In genomic region chr5:151257731-151258715, GRCh38 we compare ENCODE assay signal across 7 cellular contexts. TPM values are rescaled to one million over a fixed set of nuclear protein-coding genes. Genes with fewer than 3 reads are reported as not detected.
DNase-seq lines count a peak whose midpoint lies in the region; ATAC-seq, FAIRE-seq and TF ChIP-seq lines count a peak whose summit lies in the region.

No MANE protein-coding gene starts in this region.

- no peak for TF ChIP-seq CTCF in MCF 10A (IDR thresholded peaks at IDR 0.05; ENCODE audit: unreplicated experiment)

- H3K4me1 ChIP-seq in thymus (ENCODE audit: control insufficient read depth, insufficient read depth, low read length) = no peaks in the 10 kb centered on the region

- H3K27ac ChIP-seq in thymus (ENCODE audit: low read depth) = peak overlapping the region; percentile 40

- FAIRE-seq in GM19239 (lab: Jason Lieb, UNC) = peak; percentile 94

- DNase-seq in GM19239 (ENCODE audit: insufficient read length, low spot score) (peak; percentile 36), MCF 10A (ENCODE audit: unreplicated experiment) (peak; percentile 88)
- no peak for DNase-seq in central memory CD4-positive, alpha-beta T cell
- no peak for DNase-seq in stimulated activated CD4-positive, alpha-beta T cell treated with anti-CD3 and anti-CD28 coated beads, Interleukin-1b, Interleukin-23, amount 100 ng/mL, for 48 hours
- DNase-seq in stimulated activated CD4-positive, alpha-beta T cell treated with anti-CD3 and anti-CD28 coated beads, Interleukin-4, amount 100 ng/mL, for 24 hours = no peak

- intact Hi-C loops in MCF 10A (cut with micrococcal nuclease) = loop anchor here (10.0 kb wide), 1 partner anchor 487 kb away; no protein-coding TSS in a partner anchor

- no peak overlapping the region for H3K4me3 ChIP-seq in thymus (ENCODE audit: low read length)

- H3K36me3 Mint-ChIP-seq in MCF 10A (ENCODE audit: insufficient read depth, unreplicated experiment) = peaks cover 55% of the 10 kb centered on the region

- no TSS peak for BruUV-seq in MCF 10A (replicated peaks; lab: Mats Ljungman, UMichigan)

- H3K9me3 ChIP-seq in thymus (ENCODE audit: control insufficient read depth) = no peaks in the 10 kb centered on the region

- POLR2A ChIA-PET in MCF 10A (lab: Yijun Ruan, JAX) = interaction anchor here (0.6 to 1.3 kb wide), 4 partner anchors 15 to 557 kb away, joined by 3 read pairs; partner anchors contain the start of gene RBM22

- WGBS in thymus = 94% methylated on average over 12 of the region's 12 CpGs

- H3K4me1 Mint-ChIP-seq in MCF 10A (ENCODE audit: insufficient read depth, unreplicated experiment) = peaks cover 32% of the 10 kb centered on the region

- peak overlapping the region; percentile 11 for H3K4me3 Mint-ChIP-seq in MCF 10A (ENCODE audit: unreplicated experiment)

- ATAC-seq in HG03159 (IDR thresholded peaks at IDR 0.05; ENCODE audit: unreplicated experiment) = peak; percentile 29

- peaks cover 18% of the 10 kb centered on the region for H3K36me3 ChIP-seq in thymus (ENCODE audit: control insufficient read depth, insufficient read depth)

- peak overlapping the region; percentile 89 for H3K27ac Mint-ChIP-seq in MCF 10A (ENCODE audit: low read depth, unreplicated experiment)

- no peaks in the 10 kb centered on the region for H3K9me3 Mint-ChIP-seq in MCF 10A (ENCODE audit: unreplicated experiment)

- CTCF ChIA-PET in MCF 10A (lab: Yijun Ruan, JAX) = interaction anchor here (0.6 to 3.3 kb wide), 15 partner anchors 18 to 887 kb away, joined by 3 to 19 read pairs (median 4); no protein-coding TSS in a partner anchor

- H3K27me3 Mint-ChIP-seq in MCF 10A (ENCODE audit: insufficient read depth, unreplicated experiment) = no peaks in the 10 kb centered on the region

- H3K27me3 ChIP-seq in thymus (ENCODE audit: control insufficient read depth, insufficient read depth) = no peaks in the 10 kb centered on the region

RNA-seq across cellular contexts. Expression of gene GM2A, which starts 5.0 kb away (rescaled TPM):
- total RNA-seq in MCF 10A (2022) = 28.9 and 36.1 TPM in 2 replicates
- polyA plus RNA-seq in thymus = 38.4 TPM

RNA-seq across cellular contexts. Expression of gene CCDC69, which starts 34.1 kb away (rescaled TPM):
- 2.8 and 3.0 TPM in 2 replicates for total RNA-seq in MCF 10A (2022)
- polyA plus RNA-seq in thymus = 30.9 TPM

RNA-seq across cellular contexts. Expression of gene SLC36A3, which starts 45.5 kb away (rescaled TPM):
- total RNA-seq in MCF 10A (2022) = not detected in 2 replicates
- under 0.01 TPM for polyA plus RNA-seq in thymus

Comparison
In these comparisons a context has a peak if more than half of its experiments do, and no peak if none do; other contexts are left out.
1. DNase-seq: peak in GM19239 (single experiment) and MCF 10A (single experiment); none in central memory CD4-positive, alpha-beta T cell (single experiment), stimulated activated CD4-positive, alpha-beta T cell treated with anti-CD3 and anti-CD28 coated beads, Interleukin-1b, Interleukin-23, amount 100 ng/mL, for 48 hours (single experiment) and stimulated activated CD4-positive, alpha-beta T cell treated with anti-CD3 and anti-CD28 coated beads, Interleukin-4, amount 100 ng/mL, for 24 hours (single experiment).